Comparison of ENCODE assay signal across 1 cellular context in genomic region chr2:215779912-215780311, GRCh38.
TF ChIP-seq lines count a peak whose summit lies in the region.

No MANE protein-coding gene starts in this region.

TF ChIP-seq in GM23338, 12 proteins besides CTCF, POLR2A, EP300 and RAD21 (continued from another document):
- no peak for TF ChIP-seq REST (IDR thresholded peaks at IDR 0.05; ENCODE audit: unreplicated experiment)
- no peak for TF ChIP-seq JUNB (IDR thresholded peaks at IDR 0.05; ENCODE audit: unreplicated experiment)
- no peak for TF ChIP-seq POLR2AphosphoS5 (IDR thresholded peaks at IDR 0.05; ENCODE audit: low read depth)
- no peak for TF ChIP-seq CREB1 (CRISPR knock-in tag; IDR thresholded peaks at IDR 0.05; ENCODE audit: low read depth)
- no peak for TF ChIP-seq ZNF114 (CRISPR knock-in tag; IDR thresholded peaks at IDR 0.05)
- no peak for TF ChIP-seq EZH2phosphoT487 (IDR thresholded peaks at IDR 0.05; ENCODE audit: unreplicated experiment)
- TF ChIP-seq ZNF331 (CRISPR knock-in tag; IDR thresholded peaks at IDR 0.05; ENCODE audit: low read depth): no peak
- no peak for TF ChIP-seq ETS1 (IDR thresholded peaks at IDR 0.05)
- no peak for TF ChIP-seq STAT1 (IDR thresholded peaks at IDR 0.05; ENCODE audit: unreplicated experiment)
